Comparison of ENCODE assay signal across 9 cellular contexts in the genomic region with DNA sequence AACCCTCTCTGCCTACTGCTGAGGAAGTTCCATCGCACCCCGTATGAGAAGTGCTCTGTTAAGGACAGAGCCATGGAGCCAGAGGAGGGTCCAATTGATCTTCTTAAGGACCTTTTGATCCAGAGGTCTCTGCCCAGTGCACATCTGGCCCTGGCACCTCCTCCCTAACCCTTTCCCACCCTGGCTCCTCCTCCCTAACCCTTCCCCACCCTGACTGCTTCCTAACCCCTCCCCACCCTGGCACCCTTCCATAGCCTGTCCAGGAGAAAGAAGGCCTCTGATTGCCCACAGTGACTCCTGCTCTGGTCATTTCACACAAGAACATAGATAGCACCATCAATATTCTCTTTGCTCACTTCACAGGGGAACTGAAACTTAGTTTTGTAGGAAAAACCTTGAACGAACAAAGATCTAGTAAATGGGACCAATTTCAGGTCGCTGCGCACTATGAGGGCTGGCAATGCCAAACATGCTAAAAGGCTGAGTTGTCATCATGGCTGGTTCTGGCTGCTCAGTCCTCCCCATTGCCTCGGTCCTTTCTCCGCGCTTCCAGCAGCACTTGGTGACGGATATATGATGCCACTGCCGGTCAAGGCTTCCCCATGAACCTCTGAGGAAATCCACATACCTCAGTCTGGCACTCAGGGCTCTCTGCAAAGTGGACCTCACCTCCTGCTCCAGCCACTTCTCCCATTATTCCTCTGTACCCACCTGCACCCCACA. TPM values are rescaled to one million over a fixed set of nuclear protein-coding genes. Genes with fewer than 3 reads are reported as not detected.
A peak's percentile ranks its signal among the peaks of the same experiment; 100 is the strongest.
DNase-seq lines count a peak whose midpoint lies in the region; ATAC-seq and TF ChIP-seq lines count a peak whose summit lies in the region.
"Had no signal": no experiment of that assay in that cellular context is flagged by ENCODE, and none has a peak within 500 bp of the region (broad histone marks: within the 10 kb centered on the region; RNA-seq: fewer than 3 reads in every experiment).

No MANE protein-coding gene starts in this region.

- no peaks in the 10 kb centered on the region for H3K36me3 ChIP-seq in Karpas-422 (ENCODE audit: insufficient read depth, low read length)
- H3K36me3 ChIP-seq in neutrophil = no peaks in the 10 kb centered on the region

- ATAC-seq in GM18873 (IDR thresholded peaks at IDR 0.05; ENCODE audit: low FRiP score, unreplicated experiment) = peak; percentile 45

- H3K27me3 Mint-ChIP-seq in HFFc6 (ENCODE audit: insufficient read depth) = peaks cover 8% of the 10 kb centered on the region
- peaks cover 10% of the 10 kb centered on the region for H3K27me3 Mint-ChIP-seq in osteocyte (ENCODE audit: unreplicated experiment)

- no peaks in the 10 kb centered on the region for H3K79me2 ChIP-seq in Karpas-422 (ENCODE audit: low read length)

- H3K4me2 ChIP-seq in Karpas-422 (ENCODE audit: low read depth, low read length, poor library complexity, severe bottlenecking) = no peak overlapping the region

- peaks cover 11% of the 10 kb centered on the region for H3K4me1 ChIP-seq in Karpas-422 (ENCODE audit: low read length)
- peaks cover 62 to 65% of the 10 kb centered on the region in 2 experiments for H3K4me1 ChIP-seq in neutrophil (ENCODE audit: control insufficient read depth in 1 of 2, insufficient read depth in 1 of 2, low read depth in 1 of 2, low read length in 1 of 2)

- no peaks in the 10 kb centered on the region for H3K9me2 ChIP-seq in Karpas-422 (replicated peaks; ENCODE audit: insufficient read depth, low read length)

- no peak overlapping the region for H3K9ac ChIP-seq in Karpas-422 (ENCODE audit: low read length)

- peaks cover 49% of the 10 kb centered on the region for H3K4me1 Mint-ChIP-seq in HFFc6 (ENCODE audit: low read depth)
- H3K4me1 Mint-ChIP-seq in osteocyte (ENCODE audit: unreplicated experiment) = peaks cover 16% of the 10 kb centered on the region

- H3K4me3 ChIP-seq in Karpas-422 (ENCODE audit: low read length) = no peak overlapping the region
- H3K4me3 ChIP-seq in neutrophil (ENCODE audit: low read depth in 1 of 2, low read length in 1 of 2) = no peak overlapping the region

- no peak overlapping the region for H2AFZ ChIP-seq in Karpas-422 (ENCODE audit: low read length)

- H3K27me3 ChIP-seq in Karpas-422 (ENCODE audit: low read length) (no peaks in the 10 kb centered on the region; the same call in 1 of the 2 replicates), neutrophil (no peaks in the 10 kb centered on the region)

- DNase-seq in HFFc6 = no peak
- DNase-seq in Karpas-422 = peak; percentile 55
- DNase-seq in osteocyte (ENCODE audit: extremely low spot score, unreplicated experiment) = no peak
- no peak for DNase-seq in stimulated activated CD4-positive, alpha-beta T cell treated with anti-CD3 and anti-CD28 coated beads, Interleukin-4, amount 100 ng/mL, for 4 hours
- no peak for DNase-seq in germinal center (ENCODE audit: low spot score)
- no peak for DNase-seq in stimulated activated CD8-positive, alpha-beta memory T cell treated with anti-CD3 and anti-CD28 coated beads, Interleukin-4, amount 100 ng/mL, for 48 hours
- DNase-seq: foreskin melanocyte had no signal

- H3K27ac ChIP-seq in Karpas-422 (ENCODE audit: low read length) (no peak overlapping the region), neutrophil (peak overlapping the region; percentile 97)

- H3K9me3 ChIP-seq in Karpas-422 (ENCODE audit: low read length) (peaks cover 6% of the 10 kb centered on the region; the same call in 1 of the 2 replicates), neutrophil (no peaks in the 10 kb centered on the region)

- no peak overlapping the region for H3K4me3 Mint-ChIP-seq in HFFc6
- H3K4me3 Mint-ChIP-seq in osteocyte (ENCODE audit: unreplicated experiment) = no peak overlapping the region

- H3K27ac Mint-ChIP-seq in HFFc6 (peak overlapping the region; percentile 8; the same call in 1 of the 2 replicates), osteocyte (ENCODE audit: unreplicated experiment) (no peak overlapping the region)

- no peaks in the 10 kb centered on the region for H4K20me1 ChIP-seq in Karpas-422 (ENCODE audit: insufficient read depth, low read depth, low read length)

- peaks cover 11% of the 10 kb centered on the region for H3K9me3 Mint-ChIP-seq in HFFc6
- no peaks in the 10 kb centered on the region for H3K9me3 Mint-ChIP-seq in osteocyte (ENCODE audit: unreplicated experiment)

- TF ChIP-seq CTCF in HFFc6 (IDR thresholded peaks at IDR 0.05) (no peak), neutrophil (IDR thresholded peaks at IDR 0.05) (no peak), osteocyte (IDR thresholded peaks at IDR 0.05) (no peak)

- H3K36me3 Mint-ChIP-seq in HFFc6 (ENCODE audit: low read depth) = peaks cover 11% of the 10 kb centered on the region
- H3K36me3 Mint-ChIP-seq in osteocyte (ENCODE audit: unreplicated experiment) = no peaks in the 10 kb centered on the region

RNA-seq across cellular contexts. Expression of a gene that starts 49.2 kb away (rescaled TPM):
- not detected for total RNA-seq in HFFc6 (2021; fragmentation: NEBNext Ultra II Directional; extraction: Animal tissue kit (Norgen Biotek cat#: 25700))
- total RNA-seq in Karpas-422 (2014; rRNA removed; shearing (Covaris generic); ENCODE audit: low replicate concordance) = not detected in 2 replicates
- 37.1 and 42.2 TPM in 2 replicates for total RNA-seq in osteocyte

Comparison
In these comparisons a context has a peak if more than half of its experiments do, and no peak if none do; other contexts are left out.
1. RNA of a gene that starts 49.2 kb away (total RNA-seq): 37.1 to 42.2 TPM in osteocyte; not detected in HFFc6 and not detected in Karpas-422; every median in the first group is over 10 times any median in the second.